In the genomic region with DNA sequence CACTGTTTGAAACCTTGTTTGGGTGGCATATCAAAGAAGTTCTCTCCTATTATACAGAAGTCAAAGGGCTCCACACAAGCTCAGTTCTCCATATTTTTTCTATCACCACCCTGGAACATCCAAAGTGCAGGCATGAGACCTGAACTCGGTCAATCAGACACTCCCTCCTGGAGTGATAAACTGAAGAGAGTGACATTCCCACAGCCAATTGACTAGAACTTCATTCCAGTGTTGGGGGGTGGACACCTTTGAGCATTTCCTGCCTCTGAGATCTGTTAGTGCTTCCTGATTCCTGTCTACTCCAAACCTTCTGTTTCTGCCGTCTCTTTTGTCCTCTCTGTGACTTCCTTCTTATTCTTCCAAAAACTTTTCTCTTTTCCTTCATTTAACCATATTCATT, we compare ENCODE assay signal across 22 cellular contexts.
"Had no signal": no experiment of that assay in that cellular context is flagged by ENCODE, and none has a peak within 500 bp of the region (broad histone marks: within the 10 kb centered on the region; RNA-seq: fewer than 3 reads in every experiment).

No MANE protein-coding gene starts in this region.

- H3K27ac Mint-ChIP-seq: activated CD4-positive, alpha-beta memory T cell treated with anti-CD3 and anti-CD28 coated beads, Interleukin-2, amount 10 ng/mL, durations not matched to agents 7 days and 5 days; activated CD4-positive, alpha-beta T cell treated with anti-CD3 and anti-CD28 coated beads, Interleukin-2, amount 10 ng/mL, durations not matched to agents 24 days and 14 days; activated naive CD4-positive, alpha-beta T cell treated with anti-CD3 and anti-CD28 coated beads, Interleukin-2, amount 10 ng/mL, durations not matched to agents 7 days and 5 days; activated T-cell treated with anti-CD3 and anti-CD28 coated beads, Interleukin-2, amount 50 U/mL, for 72 hours; endodermal cell; mesothelial cell of epicardium; natural killer cell; stimulated activated naive CD8-positive, alpha-beta T cell treated with anti-CD3 and anti-CD28 coated beads, Interleukin-15, Interleukin-2, amounts not matched to agents 100 ng/mL and 50 ng/mL, for 24 hours; T-helper 17 cell had no signal

- H3K4me1 ChIP-seq: heart left ventricle, left lung, prostate gland, right atrium auricular region, thyroid gland had no signal

- H3K9me3 Mint-ChIP-seq: activated CD4-positive, alpha-beta memory T cell treated with anti-CD3 and anti-CD28 coated beads, Interleukin-2, amount 10 ng/mL, durations not matched to agents 7 days and 5 days; activated CD4-positive, alpha-beta T cell treated with anti-CD3 and anti-CD28 coated beads, Interleukin-2, amount 10 ng/mL, durations not matched to agents 24 days and 14 days; activated naive CD4-positive, alpha-beta T cell treated with anti-CD3 and anti-CD28 coated beads, Interleukin-2, amount 10 ng/mL, durations not matched to agents 7 days and 5 days; activated T-cell treated with anti-CD3 and anti-CD28 coated beads, Interleukin-2, amount 50 U/mL, for 72 hours; endodermal cell; mesothelial cell of epicardium; natural killer cell; stimulated activated naive CD8-positive, alpha-beta T cell treated with anti-CD3 and anti-CD28 coated beads, Interleukin-15, Interleukin-2, amounts not matched to agents 100 ng/mL and 50 ng/mL, for 24 hours had no signal

- H3K36me3 ChIP-seq: heart left ventricle, left lung, neutrophil, ovary, prostate gland, right atrium auricular region, thyroid gland had no signal

- DNase-seq: activated CD4-positive, alpha-beta memory T cell treated with anti-CD3 and anti-CD28 coated beads, Interleukin-2, amount 10 ng/mL, durations not matched to agents 7 days and 5 days; activated CD4-positive, alpha-beta T cell treated with anti-CD3 and anti-CD28 coated beads, Interleukin-2, amount 10 ng/mL, durations not matched to agents 24 days and 14 days; activated effector memory CD4-positive, alpha-beta T cell treated with Interleukin-2 at 50 U/mL for 16 hours; activated naive CD4-positive, alpha-beta T cell treated with anti-CD3 and anti-CD28 coated beads, Interleukin-2, amount 10 ng/mL, durations not matched to agents 7 days and 5 days; activated T-cell treated with anti-CD3 and anti-CD28 coated beads, Interleukin-2, amount 50 U/mL, for 72 hours; amygdala; cortex of kidney; endodermal cell; heart left ventricle; left lung; natural killer cell; ovary; stimulated activated CD4-positive, alpha-beta T cell treated with anti-CD3 and anti-CD28 coated beads, Interleukin-4, amount 100 ng/mL, for 4 hours; substantia nigra; T-helper 17 cell; thyroid gland had no signal

- ATAC-seq: activated T-cell treated with anti-CD3 and anti-CD28 coated beads, Interleukin-2, amount 50 U/mL, for 72 hours; heart left ventricle; left lung; natural killer cell; T-helper 17 cell had no signal

- H3K27ac ChIP-seq: heart left ventricle, left lung, neutrophil, ovary, prostate gland, right atrium auricular region, thyroid gland had no signal

- H3K27me3 ChIP-seq: left lung, neutrophil, ovary, right atrium auricular region, thyroid gland had no signal

- H3K9me3 ChIP-seq: heart left ventricle, neutrophil, ovary, prostate gland, right atrium auricular region, thyroid gland had no signal

- H3K36me3 Mint-ChIP-seq: activated naive CD4-positive, alpha-beta T cell treated with anti-CD3 and anti-CD28 coated beads, Interleukin-2, amount 10 ng/mL, durations not matched to agents 7 days and 5 days; mesothelial cell of epicardium; natural killer cell had no signal

- H3K4me3 ChIP-seq: heart left ventricle, left lung, lung, ovary, prostate gland, right atrium auricular region, thyroid gland had no signal

- H3K27me3 Mint-ChIP-seq: activated CD4-positive, alpha-beta memory T cell treated with anti-CD3 and anti-CD28 coated beads, Interleukin-2, amount 10 ng/mL, durations not matched to agents 7 days and 5 days had no signal

- H3K4me3 Mint-ChIP-seq: activated CD4-positive, alpha-beta memory T cell treated with anti-CD3 and anti-CD28 coated beads, Interleukin-2, amount 10 ng/mL, durations not matched to agents 7 days and 5 days; activated CD4-positive, alpha-beta T cell treated with anti-CD3 and anti-CD28 coated beads, Interleukin-2, amount 10 ng/mL, durations not matched to agents 24 days and 14 days; activated naive CD4-positive, alpha-beta T cell treated with anti-CD3 and anti-CD28 coated beads, Interleukin-2, amount 10 ng/mL, durations not matched to agents 7 days and 5 days; activated T-cell treated with anti-CD3 and anti-CD28 coated beads, Interleukin-2, amount 50 U/mL, for 72 hours; endodermal cell; mesothelial cell of epicardium; natural killer cell; stimulated activated naive CD8-positive, alpha-beta T cell treated with anti-CD3 and anti-CD28 coated beads, Interleukin-15, Interleukin-2, amounts not matched to agents 100 ng/mL and 50 ng/mL, for 24 hours; T-helper 17 cell had no signal

- H3K4me1 Mint-ChIP-seq: activated CD4-positive, alpha-beta memory T cell treated with anti-CD3 and anti-CD28 coated beads, Interleukin-2, amount 10 ng/mL, durations not matched to agents 7 days and 5 days; activated CD4-positive, alpha-beta T cell treated with anti-CD3 and anti-CD28 coated beads, Interleukin-2, amount 10 ng/mL, durations not matched to agents 24 days and 14 days; activated naive CD4-positive, alpha-beta T cell treated with anti-CD3 and anti-CD28 coated beads, Interleukin-2, amount 10 ng/mL, durations not matched to agents 7 days and 5 days; mesothelial cell of epicardium; natural killer cell; T-helper 17 cell had no signal
